ENCODE assay signal across 15 cellular contexts in the genomic region with DNA sequence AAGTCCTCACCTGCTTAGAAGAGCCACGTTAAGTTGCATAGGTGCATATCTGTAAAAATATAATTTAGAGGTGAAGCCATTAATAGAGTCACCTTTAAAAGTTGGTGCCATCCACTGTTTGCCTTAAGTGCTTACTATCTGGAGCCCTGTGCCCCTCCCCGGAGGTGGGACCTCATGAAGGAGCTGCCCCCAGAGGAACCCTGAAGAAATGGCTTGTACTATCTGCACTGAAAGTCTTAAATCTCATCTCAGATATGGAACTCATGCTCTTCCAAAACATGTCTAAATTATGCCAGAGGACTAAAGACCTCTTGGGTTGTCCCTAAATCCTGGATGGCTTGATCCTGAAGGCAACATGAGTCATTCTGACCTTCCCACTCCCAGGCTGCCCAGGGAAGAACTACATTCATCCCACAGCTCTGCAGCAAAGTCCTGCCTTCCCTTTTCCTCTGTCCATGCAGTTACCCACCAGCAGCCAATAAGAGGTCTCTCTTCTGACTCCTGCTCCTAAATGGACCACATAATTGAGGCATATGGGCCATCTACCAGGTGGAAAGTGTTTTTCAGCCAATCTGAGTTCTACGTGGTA.
A peak's percentile ranks its signal among the peaks of the same experiment; 100 is the strongest.
DNase-seq lines count a peak whose midpoint lies in the region; ATAC-seq and TF ChIP-seq lines count a peak whose summit lies in the region.
"Had no signal": no experiment of that assay in that cellular context is flagged by ENCODE, and none has a peak within 500 bp of the region (broad histone marks: within the 10 kb centered on the region; RNA-seq: fewer than 3 reads in every experiment).

No MANE protein-coding gene starts in this region.

- H3K36me3 ChIP-seq in cardiac muscle cell = peaks cover 8% of the 10 kb centered on the region
- H3K36me3 ChIP-seq in heart right ventricle = peaks cover 0 to 95% (median 13%) of the 10 kb centered on the region in 9 donors
- peaks cover 0 to 16% (median 3%) of the 10 kb centered on the region in 4 donors for H3K36me3 ChIP-seq in transverse colon

- H3K4me3 Mint-ChIP-seq in WTC11 (no peak overlapping the region), immature natural killer cell (no peak overlapping the region)
- H3K4me3 Mint-ChIP-seq: activated CD4-positive, alpha-beta T cell treated with anti-CD3 and anti-CD28 coated beads, Interleukin-2, amount 10 ng/mL, durations not matched to agents 24 days and 14 days had no signal

- H3K4me3 ChIP-seq in cardiac muscle cell (no peak overlapping the region), heart right ventricle (no peak overlapping the region), transverse colon (no peak overlapping the region)
- H3K4me3 ChIP-seq: SJCRH30 had no signal

- H3K9me3 Mint-ChIP-seq in WTC11 (no peaks in the 10 kb centered on the region), immature natural killer cell (no peaks in the 10 kb centered on the region)
- H3K9me3 Mint-ChIP-seq: activated CD4-positive, alpha-beta T cell treated with anti-CD3 and anti-CD28 coated beads, Interleukin-2, amount 10 ng/mL, durations not matched to agents 24 days and 14 days had no signal

- H3K9me3 ChIP-seq in cardiac muscle cell (ENCODE audit: low read depth) (no peaks in the 10 kb centered on the region), heart right ventricle (no peaks in the 10 kb centered on the region), transverse colon (no peaks in the 10 kb centered on the region)
- H3K9me3 ChIP-seq: SJCRH30 had no signal

- H3K4me1 Mint-ChIP-seq in WTC11 (peaks cover 17% of the 10 kb centered on the region), immature natural killer cell (peaks cover 33 to 48% of the 10 kb centered on the region in 2 donors)

- intact Hi-C loops in heart right ventricle (cut with DNase I) = no loop called here
- intact Hi-C loops in transverse colon (cut with DNase I; ENCODE audit: low total_unique reads) = loop anchor here (5.0 kb wide), 1 partner anchor 66 kb away; no protein-coding TSS in a partner anchor

- TF ChIP-seq CTCF in cardiac muscle cell (IDR thresholded peaks at IDR 0.05; ENCODE audit: low read depth, low read length) (no peak), heart right ventricle (IDR thresholded peaks at IDR 0.05) (no peak), WTC11 (IDR thresholded peaks at IDR 0.05) (no peak), transverse colon (IDR thresholded peaks at IDR 0.05) (no peak)

- H3K27ac ChIP-seq in cardiac muscle cell (peak overlapping the region; percentile 62), heart right ventricle (no peak overlapping the region), transverse colon (no peak overlapping the region)
- H3K27ac ChIP-seq: SJCRH30 had no signal

- ATAC-seq in heart right ventricle (no peak), WTC11 (no peak), GM21737 (IDR thresholded peaks at IDR 0.05; ENCODE audit: unreplicated experiment) (no peak), GM21723 (IDR thresholded peaks at IDR 0.05; ENCODE audit: unreplicated experiment) (no peak), GM18873 (IDR thresholded peaks at IDR 0.05; ENCODE audit: low FRiP score, unreplicated experiment) (no peak)

- H3K36me3 Mint-ChIP-seq in WTC11 = peaks cover 17% of the 10 kb centered on the region
- H3K36me3 Mint-ChIP-seq in immature natural killer cell = peaks cover 0 to 29% (median 8%) of the 10 kb centered on the region in 3 donors

- no peak for TF ChIP-seq POLR2A in transverse colon (IDR thresholded peaks at IDR 0.05)

- no peak for TF ChIP-seq EP300 in transverse colon (IDR thresholded peaks at IDR 0.05; ENCODE audit: low read depth)

- no peak for DNase-seq in cardiac muscle cell (ENCODE audit: low read depth in 1 of 2, low spot score in 1 of 2)
- DNase-seq in heart right ventricle = no peak
- peak; percentile 13 for DNase-seq in WTC11 (ENCODE audit: low spot score)
- no peak for DNase-seq in immature natural killer cell
- peak; percentile 4 for DNase-seq in transverse colon
- DNase-seq: activated CD4-positive, alpha-beta T cell treated with anti-CD3 and anti-CD28 coated beads, Interleukin-2, amount 10 ng/mL, durations not matched to agents 24 days and 14 days; amniotic stem cell; kidney glomerular epithelial cell; NCI-H1436; NCI-H526 treated with DMSO at 0.1 percent for 48 hours; SJCRH30; stimulated activated CD8-positive, alpha-beta memory T cell treated with anti-CD3 and anti-CD28 coated beads, Interleukin-4, amount 100 ng/mL, for 48 hours had no signal

- WGBS in heart right ventricle, 2 donors = 89 to 90% methylated on average over 3 of the region's 3 CpGs
- WGBS in transverse colon (ENCODE audit: low coverage in 1 of 2), 2 donors = 55 to 82% methylated on average over 2 to 3 of the region's 3 CpGs

- POLR2A ChIA-PET in WTC11 (lab: Charles Lee) = no interaction called here

- H3K4me1 ChIP-seq in cardiac muscle cell (ENCODE audit: low read depth) (peaks cover 9% of the 10 kb centered on the region), heart right ventricle (peaks cover 5 to 29% (median 16%) of the 10 kb centered on the region in 9 donors), transverse colon (peaks cover 0 to 10% (median 4%) of the 10 kb centered on the region in 4 donors)
- H3K4me1 ChIP-seq: SJCRH30 had no signal

- no peaks in the 10 kb centered on the region for H3K27me3 ChIP-seq in cardiac muscle cell
- no peaks in the 10 kb centered on the region for H3K27me3 ChIP-seq in heart right ventricle
- no peaks in the 10 kb centered on the region for H3K27me3 ChIP-seq in transverse colon
- H3K27me3 ChIP-seq: SJCRH30 had no signal

- H3K27me3 Mint-ChIP-seq in WTC11 (ENCODE audit: low read depth) = no peaks in the 10 kb centered on the region
- H3K27me3 Mint-ChIP-seq in immature natural killer cell (ENCODE audit: low read depth in 3 of 3) = peaks cover 10 to 14% (median 13%) of the 10 kb centered on the region in 3 donors
- H3K27me3 Mint-ChIP-seq: activated CD4-positive, alpha-beta T cell treated with anti-CD3 and anti-CD28 coated beads, Interleukin-2, amount 10 ng/mL, durations not matched to agents 24 days and 14 days had no signal

- H3K27ac Mint-ChIP-seq in WTC11 = peak overlapping the region; percentile 86; the same call in 1 of the 2 replicates
- H3K27ac Mint-ChIP-seq in immature natural killer cell = peak overlapping the region in 5 of 6 donors; percentile 58 to 86 (median 75)
- H3K27ac Mint-ChIP-seq: activated CD4-positive, alpha-beta T cell treated with anti-CD3 and anti-CD28 coated beads, Interleukin-2, amount 10 ng/mL, durations not matched to agents 24 days and 14 days had no signal

- in situ Hi-C loops in transverse colon (cut with MboI; ENCODE audit: low pct_ligation_motif_present in 1 of 4, low pct_unique_long_range_greater_than_20kb in 1 of 4, low sequenced_read_pairs in 3 of 4) = no loop called here

- CTCF ChIA-PET in WTC11 (lab: Charles Lee) = interaction anchor here (0.5 to 1.9 kb wide), 4 partner anchors 9 to 205 kb away, joined by 3 to 14 read pairs (median 3); no protein-coding TSS in a partner anchor

TF ChIP-seq in WTC11, 78 proteins besides CTCF, POLR2A, EP300 and RAD21 (continues in another document):
- TF ChIP-seq, protein P1, sequence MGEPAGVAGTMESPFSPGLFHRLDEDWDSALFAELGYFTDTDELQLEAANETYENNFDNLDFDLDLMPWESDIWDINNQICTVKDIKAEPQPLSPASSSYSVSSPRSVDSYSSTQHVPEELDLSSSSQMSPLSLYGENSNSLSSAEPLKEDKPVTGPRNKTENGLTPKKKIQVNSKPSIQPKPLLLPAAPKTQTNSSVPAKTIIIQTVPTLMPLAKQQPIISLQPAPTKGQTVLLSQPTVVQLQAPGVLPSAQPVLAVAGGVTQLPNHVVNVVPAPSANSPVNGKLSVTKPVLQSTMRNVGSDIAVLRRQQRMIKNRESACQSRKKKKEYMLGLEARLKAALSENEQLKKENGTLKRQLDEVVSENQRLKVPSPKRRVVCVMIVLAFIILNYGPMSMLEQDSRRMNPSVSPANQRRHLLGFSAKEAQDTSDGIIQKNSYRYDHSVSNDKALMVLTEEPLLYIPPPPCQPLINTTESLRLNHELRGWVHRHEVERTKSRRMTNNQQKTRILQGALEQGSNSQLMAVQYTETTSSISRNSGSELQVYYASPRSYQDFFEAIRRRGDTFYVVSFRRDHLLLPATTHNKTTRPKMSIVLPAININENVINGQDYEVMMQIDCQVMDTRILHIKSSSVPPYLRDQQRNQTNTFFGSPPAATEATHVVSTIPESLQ (CRISPR knock-in tag; IDR thresholded peaks at IDR 0.05) = no peak
- TF ChIP-seq RORB (CRISPR knock-in tag; IDR thresholded peaks at IDR 0.05) (no peak), NFE2L1 (CRISPR knock-in tag; IDR thresholded peaks at IDR 0.05) (no peak), ARID4B (CRISPR knock-in tag; IDR thresholded peaks at IDR 0.05; ENCODE audit: borderline replicate concordance) (no peak)
- TF ChIP-seq, protein P2, sequence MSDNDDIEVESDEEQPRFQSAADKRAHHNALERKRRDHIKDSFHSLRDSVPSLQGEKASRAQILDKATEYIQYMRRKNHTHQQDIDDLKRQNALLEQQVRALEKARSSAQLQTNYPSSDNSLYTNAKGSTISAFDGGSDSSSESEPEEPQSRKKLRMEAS (CRISPR knock-in tag; IDR thresholded peaks at IDR 0.05) = no peak

Comparison
In these comparisons a context has a peak if more than half of its experiments do, and no peak if none do; other contexts are left out.
1. DNase-seq: peak in WTC11 (single experiment) and transverse colon (single experiment); none in cardiac muscle cell (0 of 2), heart right ventricle (0 of 2) and immature natural killer cell (0 of 3).